ENCODE assay signal across 8 cellular contexts in genomic region chr16:2715519-2715918, GRCh38. TPM values are rescaled to one million over a fixed set of nuclear protein-coding genes. Genes with fewer than 3 reads are reported as not detected.
DNase-seq lines count a peak whose midpoint lies in the region; ATAC-seq and TF ChIP-seq lines count a peak whose summit lies in the region.

No MANE protein-coding gene starts in this region.

- no peaks in the 10 kb centered on the region for H3K9me3 Mint-ChIP-seq in activated CD8-positive, alpha-beta T cell treated with anti-CD3 and anti-CD28 coated beads, Interleukin-2, amount 10 ng/mL, durations not matched to agents 7 days and 5 days (ENCODE audit: insufficient read depth)
- H3K9me3 Mint-ChIP-seq in natural killer cell = no peaks in the 10 kb centered on the region
- no peaks in the 10 kb centered on the region for H3K9me3 Mint-ChIP-seq in stimulated activated naive CD8-positive, alpha-beta T cell treated with anti-CD3 and anti-CD28 coated beads, Interleukin-15, amount 100 ng/mL, for 72 hours

- no peaks in the 10 kb centered on the region for H3K36me3 ChIP-seq in WERI-Rb-1

- no peaks in the 10 kb centered on the region for H3K36me3 Mint-ChIP-seq in activated CD8-positive, alpha-beta T cell treated with anti-CD3 and anti-CD28 coated beads, Interleukin-2, amount 10 ng/mL, durations not matched to agents 7 days and 5 days (ENCODE audit: low read depth)
- no peaks in the 10 kb centered on the region for H3K36me3 Mint-ChIP-seq in natural killer cell

- H3K27ac Mint-ChIP-seq in activated CD8-positive, alpha-beta T cell treated with anti-CD3 and anti-CD28 coated beads, Interleukin-2, amount 10 ng/mL, durations not matched to agents 7 days and 5 days = no peak overlapping the region
- H3K27ac Mint-ChIP-seq in natural killer cell = no peak overlapping the region
- no peak overlapping the region for H3K27ac Mint-ChIP-seq in stimulated activated naive CD8-positive, alpha-beta T cell treated with anti-CD3 and anti-CD28 coated beads, Interleukin-15, amount 100 ng/mL, for 72 hours

- CTCF ChIA-PET in AG04449 (lab: Yijun Ruan, JAX) = no interaction called here
- CTCF ChIA-PET in activated CD8-positive, alpha-beta T cell treated with anti-CD3 and anti-CD28 coated beads, Interleukin-2, amount 10 ng/mL, durations not matched to agents 7 days and 5 days (lab: Charles Lee) = no interaction called here

- intact Hi-C loops in natural killer cell (cut with micrococcal nuclease) = no loop called here

- ATAC-seq in activated CD8-positive, alpha-beta T cell treated with anti-CD3 and anti-CD28 coated beads, Interleukin-2, amount 10 ng/mL, durations not matched to agents 7 days and 5 days = peak; percentile 94
- ATAC-seq in natural killer cell = peak; percentile 95 to 99 (median 96)
- ATAC-seq in stimulated activated naive CD8-positive, alpha-beta T cell treated with anti-CD3 and anti-CD28 coated beads, Interleukin-15, amount 100 ng/mL, for 72 hours = peak; percentile 80

- peaks cover 32% of the 10 kb centered on the region for H3K4me1 Mint-ChIP-seq in activated CD8-positive, alpha-beta T cell treated with anti-CD3 and anti-CD28 coated beads, Interleukin-2, amount 10 ng/mL, durations not matched to agents 7 days and 5 days (ENCODE audit: low read depth)
- H3K4me1 Mint-ChIP-seq in natural killer cell = peaks cover 5 to 8% of the 10 kb centered on the region in 2 donors
- H3K4me1 Mint-ChIP-seq in stimulated activated naive CD8-positive, alpha-beta T cell treated with anti-CD3 and anti-CD28 coated beads, Interleukin-15, amount 100 ng/mL, for 72 hours = peaks cover 36% of the 10 kb centered on the region

- H3K27me3 Mint-ChIP-seq in activated CD8-positive, alpha-beta T cell treated with anti-CD3 and anti-CD28 coated beads, Interleukin-2, amount 10 ng/mL, durations not matched to agents 7 days and 5 days (ENCODE audit: low read depth) = no peaks in the 10 kb centered on the region
- H3K27me3 Mint-ChIP-seq in natural killer cell (ENCODE audit: low read depth in 2 of 2) = peaks cover 0 to 9% of the 10 kb centered on the region in 2 donors
- peaks cover 22% of the 10 kb centered on the region for H3K27me3 Mint-ChIP-seq in stimulated activated naive CD8-positive, alpha-beta T cell treated with anti-CD3 and anti-CD28 coated beads, Interleukin-15, amount 100 ng/mL, for 72 hours

- H3K27me3 ChIP-seq in WERI-Rb-1 (ENCODE audit: insufficient read depth, low read depth, severe bottlenecking) = no peaks in the 10 kb centered on the region

- H3K9me3 ChIP-seq in WERI-Rb-1 (ENCODE audit: severe bottlenecking) = no peaks in the 10 kb centered on the region

- H3K4me3 ChIP-seq in AG04449 (ENCODE audit: low read depth, low read length) (peak overlapping the region; percentile 15), epithelial cell of esophagus (ENCODE audit: low read length) (peak overlapping the region; percentile 23), WERI-Rb-1 (ENCODE audit: low read depth, low read length) (no peak overlapping the region)

- no peak for TF ChIP-seq CTCF in AG04449 (IDR thresholded peaks at IDR 0.05; ENCODE audit: insufficient read depth, low read length, missing control alignments)
- TF ChIP-seq CTCF in epithelial cell of esophagus (IDR thresholded peaks at IDR 0.05; ENCODE audit: insufficient read depth, low read depth, low read length, missing control alignments) = no peak
- no peak for TF ChIP-seq CTCF in natural killer cell (IDR thresholded peaks at IDR 0.05)
- TF ChIP-seq CTCF in WERI-Rb-1 (IDR thresholded peaks at IDR 0.05; ENCODE audit: low read depth, low read length) = no peak

- no peak for DNase-seq in AG04449 (ENCODE audit: low read depth, low spot score)
- DNase-seq in KBM-7 = peak; percentile 71
- DNase-seq in activated CD8-positive, alpha-beta T cell treated with anti-CD3 and anti-CD28 coated beads, Interleukin-2, amount 10 ng/mL, durations not matched to agents 7 days and 5 days = peak; percentile 92
- peak; percentile 54 for DNase-seq in epithelial cell of esophagus (ENCODE audit: low read depth)
- DNase-seq in natural killer cell = peak; percentile 80
- DNase-seq in stimulated activated naive CD8-positive, alpha-beta T cell treated with anti-CD3 and anti-CD28 coated beads, Interleukin-15, amount 100 ng/mL, for 72 hours = peak; percentile 73 to 78
- DNase-seq in WERI-Rb-1 = no peak
- DNase-seq in NCI-H345 (lab: John Stamatoyannopoulos, UW) = no peak

- POLR2A ChIA-PET in AG04449 (lab: Yijun Ruan, JAX) = no interaction called here
- POLR2A ChIA-PET in activated CD8-positive, alpha-beta T cell treated with anti-CD3 and anti-CD28 coated beads, Interleukin-2, amount 10 ng/mL, durations not matched to agents 7 days and 5 days (lab: Charles Lee) = interaction anchor here (0.7 to 1.1 kb wide), 2 partner anchors 37 to 712 kb away, joined by 3 to 5 read pairs; partner anchors contain the start of gene SRRM2

- no peak overlapping the region for H3K4me3 Mint-ChIP-seq in activated CD8-positive, alpha-beta T cell treated with anti-CD3 and anti-CD28 coated beads, Interleukin-2, amount 10 ng/mL, durations not matched to agents 7 days and 5 days
- H3K4me3 Mint-ChIP-seq in natural killer cell = no peak overlapping the region
- H3K4me3 Mint-ChIP-seq in stimulated activated naive CD8-positive, alpha-beta T cell treated with anti-CD3 and anti-CD28 coated beads, Interleukin-15, amount 100 ng/mL, for 72 hours = peak overlapping the region; percentile 66 to 78

- H3K27ac ChIP-seq in WERI-Rb-1 = no peak overlapping the region

- in situ Hi-C loops in KBM-7 (cut with MboI; ENCODE audit: low pct_unique_long_range_greater_than_20kb, low sequenced_read_pairs) = no loop called here

RNA-seq across cellular contexts. Expression of gene PRSS27, which starts 4.5 kb away (rescaled TPM):
- total RNA-seq in activated CD8-positive, alpha-beta T cell treated with anti-CD3 and anti-CD28 coated beads, Interleukin-2, amount 10 ng/mL, durations not matched to agents 7 days and 5 days = 1 to 10 TPM in 1 of 2 experiments, under 1 TPM in 1; 0.70 to 1.0 TPM
- total RNA-seq in natural killer cell = 1 to 10 TPM in 2 of 3 donors, under 1 TPM in 1; 0.42 to 1.3 (median 1.2) TPM

RNA-seq across cellular contexts. Expression of gene KCTD5, which starts 33.2 kb away (rescaled TPM):
- 10 to 100 TPM; 33.2 to 35.9 TPM for total RNA-seq in activated CD8-positive, alpha-beta T cell treated with anti-CD3 and anti-CD28 coated beads, Interleukin-2, amount 10 ng/mL, durations not matched to agents 7 days and 5 days
- total RNA-seq in natural killer cell = 10 to 100 TPM; 34.2 to 37.9 (median 36.5) TPM

RNA-seq across cellular contexts. Expression of gene SRRM2, which starts 36.9 kb away (rescaled TPM):
- 100 to 1,000 TPM; 501 to 511 TPM for total RNA-seq in activated CD8-positive, alpha-beta T cell treated with anti-CD3 and anti-CD28 coated beads, Interleukin-2, amount 10 ng/mL, durations not matched to agents 7 days and 5 days
- 1,000 to 10,000 TPM; 1,131 to 1,162 (median 1,149) TPM for total RNA-seq in natural killer cell

Comparison
In these comparisons a context has a peak if more than half of its experiments do, and no peak if none do; other contexts are left out.
1. DNase-seq: peak in KBM-7 (single experiment), activated CD8-positive, alpha-beta T cell treated with anti-CD3 and anti-CD28 coated beads, Interleukin-2, amount 10 ng/mL, durations not matched to agents 7 days and 5 days (single experiment), epithelial cell of esophagus (single experiment), natural killer cell (single experiment) and stimulated activated naive CD8-positive, alpha-beta T cell treated with anti-CD3 and anti-CD28 coated beads, Interleukin-15, amount 100 ng/mL, for 72 hours (2 of 2); none in AG04449 (single experiment), WERI-Rb-1 (single experiment) and NCI-H345 (single experiment).
2. H3K4me3 Mint-ChIP-seq: peak in stimulated activated naive CD8-positive, alpha-beta T cell treated with anti-CD3 and anti-CD28 coated beads, Interleukin-15, amount 100 ng/mL, for 72 hours (2 of 2); none in activated CD8-positive, alpha-beta T cell treated with anti-CD3 and anti-CD28 coated beads, Interleukin-2, amount 10 ng/mL, durations not matched to agents 7 days and 5 days (single experiment) and natural killer cell (single experiment).
3. Peak in every context shown above with its lines, with median percentiles within 50 percentile points of each other: ATAC-seq.